8 cellular contexts compared by ENCODE assay signal in the genomic region with DNA sequence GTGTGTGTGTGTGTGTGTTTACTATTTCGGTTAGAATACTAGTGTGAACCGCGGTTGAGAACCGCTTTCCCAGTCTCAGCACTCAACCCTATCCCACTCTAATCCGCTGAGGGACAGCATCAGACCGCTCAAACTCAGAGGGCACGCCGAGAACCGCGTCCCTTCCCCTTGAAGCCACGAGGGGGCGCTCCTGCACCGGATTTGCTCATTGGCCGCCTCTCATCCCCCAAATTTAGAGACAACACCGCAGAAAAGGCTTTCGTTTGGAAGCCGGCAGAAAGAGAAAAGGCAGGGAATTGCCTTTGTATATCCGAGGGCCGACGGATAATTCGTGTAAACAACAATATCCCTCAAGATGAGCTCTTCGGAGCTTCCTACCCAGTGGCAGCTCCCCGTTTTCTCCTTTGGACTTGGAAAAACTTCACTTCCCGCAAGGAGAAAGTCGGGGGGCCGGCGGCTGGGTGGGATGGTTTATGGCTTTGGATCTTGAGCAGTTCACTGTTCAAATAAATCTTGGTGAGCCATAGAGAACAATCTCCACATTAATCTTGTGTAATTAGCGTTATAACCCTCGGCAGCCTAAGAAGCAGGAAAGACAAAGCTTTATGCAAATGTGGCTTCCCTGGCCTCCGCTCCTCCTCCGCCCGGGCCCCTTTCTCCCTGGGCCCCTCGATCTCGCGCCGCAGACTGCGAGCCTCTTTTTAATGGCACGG.
DNase-seq lines count a peak whose midpoint lies in the region; ATAC-seq and TF ChIP-seq lines count a peak whose summit lies in the region.

No MANE protein-coding gene starts in this region.

- POLR2A ChIA-PET in activated CD4-positive, alpha-beta T cell treated with anti-CD3 and anti-CD28 coated beads for 36 hours (lab: Charles Lee) = no interaction called here

- peak overlapping the region; percentile 71 for H3K4me3 Mint-ChIP-seq in activated CD4-positive, alpha-beta T cell treated with anti-CD3 and anti-CD28 coated beads for 36 hours

- DNase-seq in AG20443 (ENCODE audit: low spot score) = peak; percentile 90
- peak; percentile 86 for DNase-seq in NCI-H2227 (lab: John Stamatoyannopoulos, UW; ENCODE audit: unreplicated experiment)
- peak; percentile 83 for DNase-seq in activated CD4-positive, alpha-beta T cell treated with anti-CD3 and anti-CD28 coated beads for 36 hours
- DNase-seq in coronary artery (ENCODE audit: low spot score) = no peak
- peak; percentile 64 for DNase-seq in stimulated activated CD4-positive, alpha-beta T cell treated with anti-CD3 and anti-CD28 coated beads, Interleukin-4, amount 100 ng/mL, for 24 hours

- H3K4me1 Mint-ChIP-seq in activated CD4-positive, alpha-beta T cell treated with anti-CD3 and anti-CD28 coated beads for 36 hours = peaks cover 34% of the 10 kb centered on the region

- no peak overlapping the region for H3K27ac ChIP-seq in coronary artery
- no peak overlapping the region for H3K27ac ChIP-seq in liver (ENCODE audit: low read depth in 1 of 2, low read length in 2 of 2)

- H3K27ac Mint-ChIP-seq in activated CD4-positive, alpha-beta T cell treated with anti-CD3 and anti-CD28 coated beads for 36 hours = no peak overlapping the region

- H3K36me3 ChIP-seq in liver (ENCODE audit: control insufficient read depth in 4 of 4, insufficient read depth in 3 of 4, low read depth in 1 of 4, low read length in 3 of 4) = no peaks in the 10 kb centered on the region

- H3K36me3 Mint-ChIP-seq in activated CD4-positive, alpha-beta T cell treated with anti-CD3 and anti-CD28 coated beads for 36 hours (ENCODE audit: low read depth) = no peaks in the 10 kb centered on the region

- H3K9me3 Mint-ChIP-seq in activated CD4-positive, alpha-beta T cell treated with anti-CD3 and anti-CD28 coated beads for 36 hours (ENCODE audit: low read depth) = no peaks in the 10 kb centered on the region

- peaks cover 0 to 17% (median 6%) of the 10 kb centered on the region in 4 donors for H3K27me3 ChIP-seq in liver (ENCODE audit: control insufficient read depth in 4 of 4, insufficient read depth in 4 of 4, low read length in 3 of 4)

- ATAC-seq in GM18909 (IDR thresholded peaks at IDR 0.05; ENCODE audit: poor library complexity, unreplicated experiment) (peak; percentile 78), HG03175 (IDR thresholded peaks at IDR 0.05; ENCODE audit: unreplicated experiment) (peak; percentile 85)
- peak; percentile 88 for ATAC-seq in activated CD4-positive, alpha-beta T cell treated with anti-CD3 and anti-CD28 coated beads for 36 hours

- H3K9ac ChIP-seq in liver (ENCODE audit: low read depth in 1 of 2, low read length in 2 of 2) = no peak overlapping the region

- no peaks in the 10 kb centered on the region for H3K9me3 ChIP-seq in liver (ENCODE audit: control insufficient read depth in 4 of 4, low read length in 3 of 4)

- WGBS in liver = 1% methylated on average over 38 of the region's 38 CpGs

- H3K27me3 Mint-ChIP-seq in activated CD4-positive, alpha-beta T cell treated with anti-CD3 and anti-CD28 coated beads for 36 hours = peaks cover 54% of the 10 kb centered on the region

- TF ChIP-seq CTCF in coronary artery (IDR thresholded peaks at IDR 0.05) (peak; percentile 63), liver (IDR thresholded peaks at IDR 0.05; ENCODE audit: low read depth, low read length, missing input control) (peak; percentile 96)

- H3K4me3 ChIP-seq in coronary artery = peak overlapping the region; percentile 70
- peak overlapping the region in 2 of 3 donors; percentile 44 to 54 for H3K4me3 ChIP-seq in liver (ENCODE audit: low read depth in 1 of 3, low read length in 3 of 3)

- intact Hi-C loops in activated CD4-positive, alpha-beta T cell treated with anti-CD3 and anti-CD28 coated beads for 36 hours (cut with DNase I, micrococcal nuclease) = loop anchor here (1.0 to 10.0 kb wide), 8 partner anchors 420 to 1954 kb away; partner anchors contain the start of gene ISL1 (in 1 of the 2)

- H3K4me1 ChIP-seq in liver (ENCODE audit: control insufficient read depth in 4 of 4, insufficient read depth in 4 of 4, low read length in 3 of 4) = peaks cover 6 to 32% (median 24%) of the 10 kb centered on the region in 4 donors

- CTCF ChIA-PET in activated CD4-positive, alpha-beta T cell treated with anti-CD3 and anti-CD28 coated beads for 36 hours (lab: Charles Lee) = interaction anchor here (0.7 to 1.4 kb wide), 16 partner anchors 8 to 1905 kb away, joined by 3 to 6 read pairs (median 4); no protein-coding TSS in a partner anchor

- TF ChIP-seq RAD21 in liver (IDR thresholded peaks at IDR 0.05) = peak; percentile 97

TF ChIP-seq in liver, 16 proteins besides CTCF, POLR2A, EP300 and RAD21:
- TF ChIP-seq TAF1 (conservative IDR thresholded peaks at IDR 0.05) (no peak), HNF4A (conservative IDR thresholded peaks at IDR 0.05) (no peak)
